In genomic region chr18:78730564-78731422, GRCh38 we compare ENCODE assay signal across 1 cellular context.
TF ChIP-seq lines count a peak whose summit lies in the region.

No MANE protein-coding gene starts in this region.

TF ChIP-seq in H1, 55 proteins besides CTCF, POLR2A, EP300 and RAD21:
- TF ChIP-seq YY1 (IDR thresholded peaks at IDR 0.05; ENCODE audit: low read depth, low read length), result no peak
- TF ChIP-seq BACH1 (IDR thresholded peaks at IDR 0.05; ENCODE audit: low read length), result no peak
- no peak for TF ChIP-seq CREB1 (IDR thresholded peaks at IDR 0.05)
- no peak for TF ChIP-seq SP2 (IDR thresholded peaks at IDR 0.05; ENCODE audit: low read length)
- no peak for TF ChIP-seq PHF8 (conservative IDR thresholded peaks at IDR 0.05; ENCODE audit: low read depth, low read length)
- TF ChIP-seq TCF12 (IDR thresholded peaks at IDR 0.05; ENCODE audit: low read depth, low read length), result no peak
- no peak for TF ChIP-seq RNF2 (IDR thresholded peaks at IDR 0.05; ENCODE audit: borderline replicate concordance, low read depth, low read length, missing control alignments, poor library complexity, severe bottlenecking)
- TF ChIP-seq HDAC2 (IDR thresholded peaks at IDR 0.05; ENCODE audit: borderline replicate concordance in 1 of 2, low read depth in 2 of 2, low read length in 2 of 2), result no peak
- TF ChIP-seq CBX5 (IDR thresholded peaks at IDR 0.05; ENCODE audit: low read depth, low read length), result no peak
- no peak for TF ChIP-seq ASH2L (IDR thresholded peaks at IDR 0.05; ENCODE audit: low read length)
- no peak for TF ChIP-seq GABPA (IDR thresholded peaks at IDR 0.05; ENCODE audit: borderline replicate concordance, insufficient read depth, low read length)
- TF ChIP-seq SP4 (IDR thresholded peaks at IDR 0.05; ENCODE audit: low read length), result no peak
- no peak for TF ChIP-seq POLR2AphosphoS5 (IDR thresholded peaks at IDR 0.05; ENCODE audit: low read depth, low read length)
- TF ChIP-seq CEBPB (IDR thresholded peaks at IDR 0.05; ENCODE audit: low read depth, low read length), result no peak
- TF ChIP-seq ATF3 (IDR thresholded peaks at IDR 0.05; ENCODE audit: insufficient read depth, low read depth, low read length), result no peak
